In the genomic region with DNA sequence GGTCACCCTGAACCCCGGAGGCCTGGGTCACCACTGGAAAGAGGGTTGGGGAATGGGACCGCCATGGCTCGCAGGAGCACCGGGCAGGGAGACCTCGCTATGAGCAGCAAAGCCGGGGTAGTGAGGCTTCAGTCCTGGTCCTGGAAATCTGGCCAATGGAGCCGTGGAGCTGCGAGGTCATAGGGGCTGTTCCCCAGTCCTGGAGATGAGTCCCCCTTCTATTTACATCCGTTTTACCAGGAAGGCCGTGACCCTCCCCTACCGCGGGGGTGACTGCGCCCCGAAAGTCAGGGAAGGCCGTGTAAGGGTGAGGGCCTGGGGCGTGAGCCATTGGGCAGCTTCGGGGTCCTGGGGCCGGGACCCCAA, we compare ENCODE assay signal across 8 cellular contexts. TPM values are rescaled to one million over a fixed set of nuclear protein-coding genes. Genes with fewer than 3 reads are reported as not detected.
A peak's percentile ranks its signal among the peaks of the same experiment; 100 is the strongest.
DNase-seq lines count a peak whose midpoint lies in the region; ATAC-seq, FAIRE-seq and TF ChIP-seq lines count a peak whose summit lies in the region.

No MANE protein-coding gene starts in this region.

- CTCF ChIA-PET in activated naive CD4-positive, alpha-beta T cell treated with anti-CD3 and anti-CD28 coated beads for 36 hours (lab: Charles Lee) = no interaction called here

- peaks cover 1% of the 10 kb centered on the region for H3K36me3 Mint-ChIP-seq in activated naive CD4-positive, alpha-beta T cell treated with anti-CD3 and anti-CD28 coated beads for 36 hours (ENCODE audit: low read depth)
- no peaks in the 10 kb centered on the region for H3K36me3 Mint-ChIP-seq in astrocyte (ENCODE audit: low read depth, unreplicated experiment)

- peaks cover 39% of the 10 kb centered on the region for H3K79me2 ChIP-seq in astrocyte (ENCODE audit: insufficient read depth, low read length)

- peaks cover 21% of the 10 kb centered on the region for H3K4me1 Mint-ChIP-seq in activated naive CD4-positive, alpha-beta T cell treated with anti-CD3 and anti-CD28 coated beads for 36 hours (ENCODE audit: low read depth)
- no peaks in the 10 kb centered on the region for H3K4me1 Mint-ChIP-seq in astrocyte (ENCODE audit: low read depth, unreplicated experiment)

- H3K4me3 Mint-ChIP-seq in activated naive CD4-positive, alpha-beta T cell treated with anti-CD3 and anti-CD28 coated beads for 36 hours = peak overlapping the region; percentile 82
- peak overlapping the region; percentile 79 for H3K4me3 Mint-ChIP-seq in astrocyte (ENCODE audit: unreplicated experiment)

- WGBS in right lobe of liver (ENCODE audit: insufficient coverage, low coverage, low lambda C conversion rate, missing lambda C conversion rate) = 20% methylated on average over 6 of the region's 18 CpGs
- WGBS in tibial nerve, 2 donors = 0 to 1% methylated on average over 1 to 16 of the region's 18 CpGs

- H3K36me3 ChIP-seq in astrocyte (ENCODE audit: insufficient read depth, low read length) (no peaks in the 10 kb centered on the region), right lobe of liver (no peaks in the 10 kb centered on the region), tibial nerve (peaks cover 0 to 38% (median 0%) of the 10 kb centered on the region in 3 donors)

- TF ChIP-seq POLR2A in right lobe of liver (IDR thresholded peaks at IDR 0.05) (no peak), tibial nerve (IDR thresholded peaks at IDR 0.05) (no peak)

- no peak for ATAC-seq in right lobe of liver
- no peak for ATAC-seq in GM18517 (IDR thresholded peaks at IDR 0.05; ENCODE audit: unreplicated experiment)
- no peak for ATAC-seq in HG02623 (IDR thresholded peaks at IDR 0.05; ENCODE audit: unreplicated experiment)

- H3K9me3 Mint-ChIP-seq in activated naive CD4-positive, alpha-beta T cell treated with anti-CD3 and anti-CD28 coated beads for 36 hours = no peaks in the 10 kb centered on the region
- no peaks in the 10 kb centered on the region for H3K9me3 Mint-ChIP-seq in astrocyte (ENCODE audit: unreplicated experiment)

- H3K4me2 ChIP-seq in astrocyte (ENCODE audit: low read length) = peak overlapping the region; percentile 93

- TF ChIP-seq CTCF in astrocyte (IDR thresholded peaks at IDR 0.05; ENCODE audit: insufficient read depth, low read depth, low read length) (no peak), right lobe of liver (IDR thresholded peaks at IDR 0.05) (no peak), tibial nerve (IDR thresholded peaks at IDR 0.05) (no peak)

- H3K27me3 ChIP-seq in astrocyte (ENCODE audit: insufficient read depth, low read length) = no peaks in the 10 kb centered on the region
- no peaks in the 10 kb centered on the region for H3K27me3 ChIP-seq in right lobe of liver
- H3K27me3 ChIP-seq in tibial nerve = no peaks in the 10 kb centered on the region

- no peak for FAIRE-seq in astrocyte (lab: Jason Lieb, UNC)

- no peak for TF ChIP-seq EP300 in tibial nerve (IDR thresholded peaks at IDR 0.05)

- H3K27ac ChIP-seq in astrocyte (ENCODE audit: low read depth, low read length) (peak overlapping the region; percentile 6), right lobe of liver (peak overlapping the region in 1 of 3 donors; percentile 78), tibial nerve (peak overlapping the region; percentile 67 to 94 (median 90))

- peaks cover 14% of the 10 kb centered on the region for H4K20me1 ChIP-seq in astrocyte (ENCODE audit: insufficient read depth, low read length)

- H3K27me3 Mint-ChIP-seq in activated naive CD4-positive, alpha-beta T cell treated with anti-CD3 and anti-CD28 coated beads for 36 hours (ENCODE audit: low read depth) = no peaks in the 10 kb centered on the region
- no peaks in the 10 kb centered on the region for H3K27me3 Mint-ChIP-seq in astrocyte (ENCODE audit: low read depth, unreplicated experiment)

- H3K4me3 ChIP-seq in astrocyte (ENCODE audit: insufficient read depth, low read depth, low read length) (peak overlapping the region; percentile 57), right lobe of liver (peak overlapping the region; percentile 50 to 65 (median 54)), tibial nerve (peak overlapping the region; percentile 24 to 70 (median 58))

- no peak for DNase-seq in activated naive CD4-positive, alpha-beta T cell treated with anti-CD3 and anti-CD28 coated beads for 36 hours
- DNase-seq in activated naive CD4-positive, alpha-beta T cell treated with Interleukin-2 at 50 U/mL for 16 hours = no peak
- DNase-seq in astrocyte (ENCODE audit: low read depth) (no peak), right lobe of liver (peak in 1 of 3 donors; percentile 66), tibial nerve (ENCODE audit: low spot score in 2 of 2) (no peak), medulla oblongata (ENCODE audit: extremely low spot score) (no peak)

- peak overlapping the region; percentile 71 for H3K9ac ChIP-seq in astrocyte (ENCODE audit: low read length)

- H3K9me3 ChIP-seq in astrocyte (ENCODE audit: insufficient read depth, low read depth, low read length) (no peaks in the 10 kb centered on the region), right lobe of liver (no peaks in the 10 kb centered on the region), tibial nerve (no peaks in the 10 kb centered on the region)

- H3K4me1 ChIP-seq in astrocyte (ENCODE audit: insufficient read depth, low read length) (peaks cover 26% of the 10 kb centered on the region), right lobe of liver (peaks cover 0 to 20% (median 9%) of the 10 kb centered on the region in 4 donors), tibial nerve (peaks cover 0 to 40% (median 18%) of the 10 kb centered on the region in 4 donors)

- intact Hi-C loops in activated naive CD4-positive, alpha-beta T cell treated with anti-CD3 and anti-CD28 coated beads for 36 hours (cut with micrococcal nuclease) = no loop called here
- intact Hi-C loops in right lobe of liver (cut with DNase I) = no loop called here

- H2AFZ ChIP-seq in astrocyte (ENCODE audit: low read depth, low read length) = peak overlapping the region; percentile 2

- peak overlapping the region; percentile 56 for H3K27ac Mint-ChIP-seq in activated naive CD4-positive, alpha-beta T cell treated with anti-CD3 and anti-CD28 coated beads for 36 hours
- H3K27ac Mint-ChIP-seq in astrocyte (ENCODE audit: unreplicated experiment) = no peak overlapping the region

RNA-seq across cellular contexts. Expression of gene PIDD1, which starts 0.4 kb away (rescaled TPM):
- 10 to 100 TPM; 43.2 to 45.2 TPM for total RNA-seq in activated naive CD4-positive, alpha-beta T cell treated with anti-CD3 and anti-CD28 coated beads for 36 hours
- 22.2 and 26.8 TPM in 2 replicates for total RNA-seq in astrocyte
- 10 to 100 TPM in 2 of 6 experiments, 1 to 10 TPM in 4; 6.5 to 11.8 (median 9.8) TPM for total RNA-seq in right lobe of liver
- total RNA-seq in tibial nerve = 10 to 100 TPM; 32.2 to 67.5 (median 35.9) TPM

RNA-seq across cellular contexts. Expression of gene RPLP2, which starts 5.2 kb away (rescaled TPM):
- 1,000 to 10,000 TPM; 3,807 to 3,940 TPM for total RNA-seq in activated naive CD4-positive, alpha-beta T cell treated with anti-CD3 and anti-CD28 coated beads for 36 hours
- total RNA-seq in astrocyte (1,592 and 1,666 TPM in 2 replicates), right lobe of liver (100 to 1,000 TPM; 212 to 574 (median 457) TPM), tibial nerve (100 to 1,000 TPM; 404 to 765 (median 584) TPM)

RNA-seq across cellular contexts. Expression of gene SLC25A22, which starts 6.5 kb away (rescaled TPM):
- total RNA-seq in activated naive CD4-positive, alpha-beta T cell treated with anti-CD3 and anti-CD28 coated beads for 36 hours = 10 to 100 TPM; 19.1 to 21.8 TPM
- 20.5 and 21.4 TPM in 2 replicates for total RNA-seq in astrocyte
- total RNA-seq in right lobe of liver = 10 to 100 TPM; 20.6 to 40.2 (median 29.9) TPM
- total RNA-seq in tibial nerve = 10 to 100 TPM in 2 of 4 donors, 1 to 10 TPM in 2; 8.0 to 17.5 (median 10.0) TPM

RNA-seq across cellular contexts. Expression of gene PNPLA2, which starts 14.1 kb away (rescaled TPM):
- total RNA-seq in activated naive CD4-positive, alpha-beta T cell treated with anti-CD3 and anti-CD28 coated beads for 36 hours = 10 to 100 TPM; 15.5 to 22.6 TPM
- total RNA-seq in astrocyte (46.8 and 50.8 TPM in 2 replicates), right lobe of liver (10 to 100 TPM; 33.2 to 97.1 (median 69.6) TPM), tibial nerve (100 to 1,000 TPM; 136 to 314 (median 187) TPM)

RNA-seq across cellular contexts. Expression of gene CEND1, which starts 14.7 kb away (rescaled TPM):
- total RNA-seq in activated naive CD4-positive, alpha-beta T cell treated with anti-CD3 and anti-CD28 coated beads for 36 hours = under 1 TPM in 1 of 2 experiments, not detected in 1; 0.17 TPM
- 0.59 and 0.62 TPM in 2 replicates for total RNA-seq in astrocyte
- not detected for total RNA-seq in right lobe of liver
- total RNA-seq in tibial nerve = not detected
